Comparison of ENCODE assay signal across 8 cellular contexts in the genomic region with DNA sequence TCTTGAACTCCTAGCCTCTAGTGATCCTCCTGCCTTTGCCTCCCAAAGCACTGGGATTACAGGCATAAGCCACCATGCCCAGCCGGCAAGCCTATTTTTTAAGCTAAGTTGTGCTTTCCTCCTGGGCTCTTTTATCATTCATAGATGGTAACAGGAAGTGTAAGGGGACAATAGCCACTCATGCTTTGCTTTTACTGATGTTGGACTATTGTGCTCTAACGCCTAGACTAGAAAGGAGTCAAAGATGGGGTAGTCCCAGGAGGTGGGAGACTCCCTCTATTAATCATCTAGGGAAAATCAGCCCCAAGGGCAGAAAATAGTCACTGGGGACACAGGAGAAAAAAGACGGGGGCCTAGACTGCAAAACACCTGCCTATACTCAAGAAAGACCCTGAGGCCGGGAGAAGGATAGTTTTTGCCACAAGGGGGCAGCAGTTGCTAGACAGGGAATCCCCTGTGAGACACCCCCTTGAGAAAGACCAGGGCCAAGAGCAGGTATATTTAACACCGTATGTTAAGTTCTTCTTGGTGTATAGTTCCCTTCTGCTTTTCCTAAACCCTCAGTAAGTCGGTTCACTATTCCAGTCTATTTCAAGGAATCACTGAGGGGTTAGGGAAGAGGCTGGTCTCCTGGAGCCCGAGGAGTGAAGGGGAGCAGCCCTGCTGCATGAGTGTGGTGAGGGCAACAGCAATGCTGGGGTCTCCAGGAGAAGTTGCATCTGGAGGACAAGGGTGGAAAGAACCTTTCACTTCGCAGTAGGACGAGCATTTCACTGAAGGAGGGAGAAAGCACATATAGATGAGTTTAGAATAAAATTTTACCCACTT. TPM values are rescaled to one million over a fixed set of nuclear protein-coding genes. Genes with fewer than 3 reads are reported as not detected.
DNase-seq lines count a peak whose midpoint lies in the region; ATAC-seq and TF ChIP-seq lines count a peak whose summit lies in the region.

No MANE protein-coding gene starts in this region.

- H3K27ac ChIP-seq in foreskin keratinocyte: no peak overlapping the region

- DNase-seq in Caki2 (ENCODE audit: low read depth) (peak; percentile 20), H7 (peak; percentile 75), OCI-M2 (lab: John Stamatoyannopoulos, UW; ENCODE audit: unreplicated experiment) (peak; percentile 14), activated T-cell treated with anti-CD3 and anti-CD28 coated beads for 1 hour (ENCODE audit: low read depth) (peak; percentile 64), foreskin keratinocyte (no peak), retina (peak; percentile 38), NCI-H446 treated with DMSO at 0.1 percent for 48 hours (lab: John Stamatoyannopoulos, UW) (no peak), GOT3 (lab: John Stamatoyannopoulos, UW) (no peak)

- H3K36me3 ChIP-seq in H7 (replicated peaks; ENCODE audit: control insufficient read depth, insufficient read depth, low read length): no peaks in the 10 kb centered on the region

- TF ChIP-seq CTCF in foreskin keratinocyte (conservative IDR thresholded peaks at IDR 0.05): peak; percentile 69

- no peaks in the 10 kb centered on the region for H3K27me3 ChIP-seq in H7 (ENCODE audit: control insufficient read depth, insufficient read depth, low read length)
- H3K27me3 ChIP-seq in foreskin keratinocyte: no peaks in the 10 kb centered on the region

- no peak overlapping the region for H3K4me3 ChIP-seq in H7 (ENCODE audit: insufficient read depth, low read depth, low read length)

- in situ Hi-C loops in Caki2 (cut with HindIII; ENCODE audit: low pct_unique_long_range_greater_than_20kb, low sequenced_read_pairs): no loop called here

- peaks cover 16% of the 10 kb centered on the region for H3K4me1 ChIP-seq in foreskin keratinocyte

- peak; percentile 38 for ATAC-seq in foreskin keratinocyte

RNA-seq across cellular contexts. Expression of a gene that starts 2.1 kb away (rescaled TPM):
- total RNA-seq in Caki2 (2014; rRNA removed; shearing (Covaris generic); ENCODE audit: low replicate concordance): not detected in 2 replicates
- not detected in 2 replicates for total RNA-seq in H7 (2014; rRNA removed; shearing (Covaris generic))
- total RNA-seq in foreskin keratinocyte: 0.28 and 0.41 TPM in 2 replicates
- 0.39 and 0.55 TPM in 2 replicates for polyA plus RNA-seq in foreskin keratinocyte

RNA-seq across cellular contexts. Expression of a gene that starts 43.0 kb away (rescaled TPM):
- not detected in 2 replicates for total RNA-seq in Caki2 (2014; rRNA removed; shearing (Covaris generic); ENCODE audit: low replicate concordance)
- total RNA-seq in H7 (2014; rRNA removed; shearing (Covaris generic)): not detected in 2 replicates
- 0.25 and 0.31 TPM in 2 replicates for total RNA-seq in foreskin keratinocyte
- polyA plus RNA-seq in foreskin keratinocyte: 0.13 and 0.18 TPM in 2 replicates

RNA-seq across cellular contexts. Expression of a gene that starts 48.1 kb away (rescaled TPM):
- 470 and 533 TPM in 2 replicates for total RNA-seq in Caki2 (2014; rRNA removed; shearing (Covaris generic); ENCODE audit: low replicate concordance)
- total RNA-seq in H7 (2014; rRNA removed; shearing (Covaris generic)): 146 and 167 TPM in 2 replicates
- 794 and 818 TPM in 2 replicates for total RNA-seq in foreskin keratinocyte
- polyA plus RNA-seq in foreskin keratinocyte: 894 and 918 TPM in 2 replicates

Comparison
In these comparisons a context has a peak if more than half of its experiments do, and no peak if none do; other contexts are left out.
1. DNase-seq: peak in Caki2 (single experiment), H7 (single experiment), OCI-M2 (single experiment), activated T-cell treated with anti-CD3 and anti-CD28 coated beads for 1 hour (single experiment) and retina (single experiment); none in foreskin keratinocyte (0 of 2), NCI-H446 treated with DMSO at 0.1 percent for 48 hours (single experiment) and GOT3 (single experiment).